ENCODE assay signal across 16 cellular contexts in the genomic region with DNA sequence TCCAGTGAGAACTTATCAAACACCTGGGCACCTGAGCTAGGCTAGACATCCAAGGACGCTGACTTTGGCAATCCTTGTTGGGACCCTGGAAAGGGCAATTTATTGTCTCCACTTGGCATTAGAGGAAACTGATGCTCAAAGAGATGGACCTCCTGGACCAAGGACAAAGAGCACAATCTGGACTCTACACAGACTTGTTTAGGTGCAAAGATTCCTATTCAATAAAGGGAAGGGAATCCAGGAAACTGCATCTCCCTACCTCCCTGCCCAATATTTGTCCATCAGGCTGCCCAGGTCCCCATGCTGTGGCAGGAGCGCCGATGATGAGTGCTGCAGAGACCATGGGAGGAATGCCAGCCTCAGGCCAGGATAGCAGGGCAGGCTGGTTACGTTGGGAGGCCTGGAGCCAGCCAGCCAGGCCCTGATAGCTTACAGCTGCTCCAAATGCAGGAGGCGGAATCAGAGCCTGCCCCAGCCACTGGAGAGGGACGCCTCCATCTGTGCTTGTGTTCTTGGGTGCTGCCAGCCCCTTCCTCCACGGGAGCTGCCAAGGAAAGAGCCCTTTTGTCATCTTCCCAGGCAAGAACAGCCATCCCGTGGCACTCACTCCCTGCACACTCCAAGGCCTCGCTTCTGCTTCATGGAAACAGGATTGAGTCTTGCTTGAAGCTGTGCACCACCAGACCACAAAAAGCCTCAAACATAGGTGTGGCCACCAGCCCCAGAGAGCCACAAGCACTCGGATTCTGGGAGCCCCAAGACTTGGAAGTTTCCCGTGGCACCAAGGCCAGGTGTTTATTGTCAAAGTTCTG. TPM values are rescaled to one million over a fixed set of nuclear protein-coding genes. Genes with fewer than 3 reads are reported as not detected.
DNase-seq lines count a peak whose midpoint lies in the region; ATAC-seq lines count a peak whose summit lies in the region.
"Had no signal": no experiment of that assay in that cellular context is flagged by ENCODE, and none has a peak within 500 bp of the region (broad histone marks: within the 10 kb centered on the region; RNA-seq: fewer than 3 reads in every experiment).

No MANE protein-coding gene starts in this region.

- H3K4me2 ChIP-seq in skeletal muscle satellite cell (ENCODE audit: low read length) = no peak overlapping the region

- no peak for ATAC-seq in GM19397 (IDR thresholded peaks at IDR 0.05; ENCODE audit: unreplicated experiment)
- ATAC-seq: activated CD8-positive, alpha-beta T cell treated with anti-CD3 and anti-CD28 coated beads, Interleukin-2, amount 10 ng/mL, durations not matched to agents 7 days and 5 days had no signal

- H3K9ac ChIP-seq in skeletal muscle satellite cell (ENCODE audit: low read depth, low read length) = peak overlapping the region; percentile 36

- in situ Hi-C loops in G401 (cut with HindIII; ENCODE audit: low sequenced_read_pairs) = no loop called here

- DNase-seq in G401 (ENCODE audit: low spot score) (peak; percentile 55), cerebellar cortex (ENCODE audit: low spot score) (peak; percentile 42), left kidney (ENCODE audit: low read depth, low spot score) (peak; percentile 44), cortex of kidney (lab: John Stamatoyannopoulos, UW) (no peak), NCI-H1105 treated with DMSO at 0.1 percent for 48 hours (lab: John Stamatoyannopoulos, UW) (no peak)
- DNase-seq in activated CD4-positive, CD25-positive, alpha-beta regulatory T cell treated with anti-CD3 and anti-CD28 coated beads, Interleukin-2, amount 50 U/mL, for 72 hours = no peak
- DNase-seq: activated CD8-positive, alpha-beta T cell treated with anti-CD3 and anti-CD28 coated beads, Interleukin-2, amount 10 ng/mL, durations not matched to agents 7 days and 5 days; activated naive CD4-positive, alpha-beta T cell; C1 segment of cervical spinal cord; KBM-7; NCI-H1436 treated with DMSO at 0.1 percent for 48 hours; NCI-H69; stimulated activated CD4-positive, alpha-beta T cell treated with anti-CD3 and anti-CD28 coated beads, Interleukin-1b, Interleukin-23, amount 100 ng/mL, for 48 hours had no signal

- peaks cover 65% of the 10 kb centered on the region for H3K4me1 ChIP-seq in skeletal muscle satellite cell (ENCODE audit: control insufficient read depth, insufficient read depth, low read length)

- H3K27me3 ChIP-seq in skeletal muscle satellite cell (ENCODE audit: control insufficient read depth, insufficient read depth, low read length) = no peaks in the 10 kb centered on the region
- H3K27me3 ChIP-seq: cardiac muscle cell had no signal

- H3K4me3 ChIP-seq in skeletal muscle satellite cell (ENCODE audit: low read length) = no peak overlapping the region
- H3K4me3 ChIP-seq: cardiac muscle cell had no signal

- no peaks in the 10 kb centered on the region for H3K9me3 ChIP-seq in skeletal muscle satellite cell (replicated peaks; ENCODE audit: low read length)

- H3K36me3 ChIP-seq in skeletal muscle satellite cell (ENCODE audit: insufficient read depth, low read length) = no peaks in the 10 kb centered on the region
- H3K36me3 ChIP-seq: cardiac muscle cell had no signal

RNA-seq across cellular contexts. Expression of gene HS1BP3, which starts 60.0 kb away (rescaled TPM):
- 47.6 and 53.7 TPM in 2 replicates for total RNA-seq in G401 (2014; rRNA removed; shearing (Covaris generic))
- 18.1 and 34.2 TPM in 2 replicates for total RNA-seq in skeletal muscle satellite cell (2012; rRNA removed)

Comparison
In these comparisons a context has a peak if more than half of its experiments do, and no peak if none do; other contexts are left out.
1. DNase-seq: peak in G401 (single experiment), cerebellar cortex (single experiment) and left kidney (single experiment); none in activated CD4-positive, CD25-positive, alpha-beta regulatory T cell treated with anti-CD3 and anti-CD28 coated beads, Interleukin-2, amount 50 U/mL, for 72 hours (single experiment), cortex of kidney (single experiment) and NCI-H1105 treated with DMSO at 0.1 percent for 48 hours (single experiment).